ENCODE assay signal across 9 cellular contexts in genomic region chr9:127714916-127715442, GRCh38. TPM values are rescaled to one million over a fixed set of nuclear protein-coding genes. Genes with fewer than 3 reads are reported as not detected.
DNase-seq lines count a peak whose midpoint lies in the region; ATAC-seq, FAIRE-seq and TF ChIP-seq lines count a peak whose summit lies in the region.
"Had no signal": no experiment of that assay in that cellular context is flagged by ENCODE, and none has a peak within 500 bp of the region (broad histone marks: within the 10 kb centered on the region; RNA-seq: fewer than 3 reads in every experiment).

No MANE protein-coding gene starts in this region.

- intact Hi-C loops in body of pancreas (cut with DNase I): no loop called here

- H3K36me3 ChIP-seq in HUES6 (ENCODE audit: control insufficient read depth, insufficient read depth, low read length) (no peaks in the 10 kb centered on the region), body of pancreas (replicated peaks in 1 of 2; ENCODE audit: insufficient read depth in 1 of 2, low read depth in 2 of 2) (no peaks in the 10 kb centered on the region), thoracic aorta (no peaks in the 10 kb centered on the region)

- H3K27me3 ChIP-seq in HUES6 (ENCODE audit: control insufficient read depth, insufficient read depth, low read length) (peaks cover 7% of the 10 kb centered on the region; the same call in 1 of the 2 replicates), body of pancreas (no peaks in the 10 kb centered on the region), thoracic aorta (replicated peaks; ENCODE audit: insufficient read depth) (no peaks in the 10 kb centered on the region)

- H3K27ac ChIP-seq in HUES6 (ENCODE audit: low read depth, low read length) (no peak overlapping the region; the same call in 1 of the 2 replicates), body of pancreas (peak overlapping the region; percentile 29 to 86 (median 64)), thoracic aorta (peak overlapping the region; percentile 66 to 68)

- peak overlapping the region; percentile 72 for H3K9ac ChIP-seq in HUES6 (ENCODE audit: low read length)

- peak; percentile 48 for FAIRE-seq in GM12892 (lab: Jason Lieb, UNC)

- TF ChIP-seq CTCF in body of pancreas (IDR thresholded peaks at IDR 0.05): no peak
- no peak for TF ChIP-seq CTCF in thoracic aorta (IDR thresholded peaks at IDR 0.05)

- H3K4me3 ChIP-seq in HUES6 (ENCODE audit: low read depth, low read length): peak overlapping the region; percentile 82
- peak overlapping the region; percentile 77 to 79 for H3K4me3 ChIP-seq in body of pancreas
- peak overlapping the region; percentile 99 for H3K4me3 ChIP-seq in thoracic aorta

- 0% methylated on average over 48 of the region's 48 CpGs; no CpG with 5 or more reads in 1 of the 2 donors for WGBS in body of pancreas, 2 donors

- DNase-seq in GM12892 (ENCODE audit: insufficient read length) (no peak), body of pancreas (peak in 3 of 4 donors; percentile 42 to 45 (median 44)), left lobe of liver (ENCODE audit: low spot score) (no peak), thoracic aorta (ENCODE audit: low spot score) (no peak), DMS114 treated with DMSO at 0.1 percent for 48 hours (lab: John Stamatoyannopoulos, UW; ENCODE audit: unreplicated experiment) (no peak)

- H3K9me3 ChIP-seq in HUES6 (ENCODE audit: control insufficient read depth, insufficient read depth, low read depth, low read length): no peaks in the 10 kb centered on the region
- H3K9me3 ChIP-seq in body of pancreas: no peaks in the 10 kb centered on the region
- H3K9me3 ChIP-seq in thoracic aorta: no peaks in the 10 kb centered on the region

- H3K4me1 ChIP-seq in HUES6 (ENCODE audit: control insufficient read depth, insufficient read depth, low read length): peaks cover 25% of the 10 kb centered on the region
- peaks cover 17% of the 10 kb centered on the region for H3K4me1 ChIP-seq in body of pancreas
- H3K4me1 ChIP-seq in thoracic aorta (ENCODE audit: control insufficient read depth in 1 of 2, low read depth in 2 of 2): peaks cover 7 to 13% of the 10 kb centered on the region in 2 donors

- TF ChIP-seq POLR2A in GM12892 (IDR thresholded peaks at IDR 0.05; ENCODE audit: low read depth, low read length): no peak
- TF ChIP-seq POLR2A in body of pancreas (IDR thresholded peaks at IDR 0.05): no peak

- peak; percentile 30 for ATAC-seq in body of pancreas
- peak; percentile 43 for ATAC-seq in left lobe of liver
- peak; percentile 10 for ATAC-seq in thoracic aorta (ENCODE audit: insufficient number of reproducible peaks, low FRiP score, low read depth)
- ATAC-seq in HG02763 (IDR thresholded peaks at IDR 0.05; ENCODE audit: unreplicated experiment): no peak

RNA-seq across cellular contexts. Expression of gene PTRH1, which starts 0.5 kb away (rescaled TPM):
- polyA plus RNA-seq in GM12892 (2012; ENCODE audit: missing spikeins): 1.7 TPM
- total RNA-seq in body of pancreas: 10 to 100 TPM; 23.6 to 64.9 TPM
- 10.8 TPM for total RNA-seq in left lobe of liver
- 10 to 100 TPM in 1 of 2 donors, 1 to 10 TPM in 1; 9.3 to 25.9 TPM for total RNA-seq in thoracic aorta

RNA-seq across cellular contexts. Expression of gene TTC16, which starts 0.9 kb away (rescaled TPM):
- not detected for polyA plus RNA-seq in GM12892 (2012; ENCODE audit: missing spikeins)
- total RNA-seq in body of pancreas: under 1 TPM; under 0.01 to 0.52 TPM
- total RNA-seq in left lobe of liver: not detected
- under 1 TPM; 0.14 to 0.27 TPM for total RNA-seq in thoracic aorta

RNA-seq across cellular contexts. Expression of gene CFAP157, which starts 8.2 kb away (rescaled TPM):
- 0.25 TPM for polyA plus RNA-seq in GM12892 (2012; ENCODE audit: missing spikeins)
- 1 to 10 TPM; 2.3 TPM for total RNA-seq in body of pancreas
- total RNA-seq in left lobe of liver: not detected
- total RNA-seq in thoracic aorta: under 1 TPM; 0.27 to 0.28 TPM
- total RNA-seq: activated CD8-positive, alpha-beta memory T cell treated with anti-CD3 and anti-CD28 coated beads for 36 hours; subcutaneous adipose tissue had no signal

RNA-seq across cellular contexts. Expression of gene TOR2A, which starts 20.1 kb away (rescaled TPM):
- 4.7 TPM for polyA plus RNA-seq in GM12892 (2012; ENCODE audit: missing spikeins)
- total RNA-seq in body of pancreas (10 to 100 TPM in 1 of 2 donors, 1 to 10 TPM in 1; 8.3 to 14.2 TPM), left lobe of liver (7.4 TPM), thoracic aorta (10 to 100 TPM; 14.5 to 16.9 TPM)

Comparison
In these comparisons a context has a peak if more than half of its experiments do, and no peak if none do; other contexts are left out.
1. DNase-seq: peak in body of pancreas (3 of 4); none in GM12892 (single experiment), left lobe of liver (single experiment), thoracic aorta (single experiment) and DMS114 treated with DMSO at 0.1 percent for 48 hours (single experiment).
2. Peak in every context shown above with its lines, with median percentiles within 50 percentile points of each other: H3K4me3 ChIP-seq.